11 cellular contexts compared by ENCODE assay signal in genomic region chr9:114282926-114283325, GRCh38. TPM values are rescaled to one million over a fixed set of nuclear protein-coding genes. Genes with fewer than 3 reads are reported as not detected.
DNase-seq lines count a peak whose midpoint lies in the region; ATAC-seq, FAIRE-seq and TF ChIP-seq lines count a peak whose summit lies in the region.
"Had no signal": no experiment of that assay in that cellular context is flagged by ENCODE, and none has a peak within 500 bp of the region (broad histone marks: within the 10 kb centered on the region; RNA-seq: fewer than 3 reads in every experiment).

No MANE protein-coding gene starts in this region.

- H3K27ac ChIP-seq in trophoblast cell (ENCODE audit: low read depth, low read length), result peak overlapping the region; percentile 13
- H3K27ac ChIP-seq: 22Rv1, body of pancreas, Peyer's patch had no signal

- H3K9ac ChIP-seq in trophoblast cell (ENCODE audit: low read length), result no peak overlapping the region

- no peak overlapping the region for H2AK5ac ChIP-seq in trophoblast cell (ENCODE audit: low read length)

- no peak overlapping the region for H4K91ac ChIP-seq in trophoblast cell (ENCODE audit: low read depth, low read length)

- H3K36me3 ChIP-seq in bronchial epithelial cell (ENCODE audit: control insufficient read depth, insufficient read depth, low read length) (no peaks in the 10 kb centered on the region), trophoblast cell (ENCODE audit: control insufficient read depth in 1 of 2, insufficient read depth in 2 of 2, low read length in 2 of 2) (peaks cover 35 to 37% of the 10 kb centered on the region in 2 experiments)
- H3K36me3 ChIP-seq: Peyer's patch had no signal

- no peak overlapping the region for H3K18ac ChIP-seq in trophoblast cell (ENCODE audit: low read length)

- no peak for ATAC-seq in GM19395 (IDR thresholded peaks at IDR 0.05; ENCODE audit: unreplicated experiment)
- ATAC-seq: body of pancreas had no signal

- no peak overlapping the region for H4K8ac ChIP-seq in trophoblast cell (ENCODE audit: low read depth, low read length)

- no peak for FAIRE-seq in bronchial epithelial cell (lab: Jason Lieb, UNC)

- H2BK5ac ChIP-seq in trophoblast cell (ENCODE audit: low read depth, low read length, poor library complexity), result no peak overlapping the region

- no CpG with 5 or more reads among the region's 5 CpGs for WGBS in trophoblast cell (ENCODE audit: extremely low coverage, insufficient coverage, insufficient read length)

- peak; percentile 55 for DNase-seq in DMS 273 (lab: John Stamatoyannopoulos, UW; ENCODE audit: unreplicated experiment)
- DNase-seq in DMS 273 treated with DMSO at 0.1 percent for 48 hours (lab: John Stamatoyannopoulos, UW), result no peak
- peak; percentile 41 for DNase-seq in NCI-H2171 (lab: John Stamatoyannopoulos, UW)
- DNase-seq in bronchial epithelial cell (ENCODE audit: low read depth), result peak; percentile 51
- peak; percentile 41 to 71 for DNase-seq in trophoblast cell
- DNase-seq in NCI-H82 treated with DMSO at 0.1 percent for 48 hours (lab: John Stamatoyannopoulos, UW; ENCODE audit: unreplicated experiment), result no peak
- DNase-seq in dermis blood vessel endothelial cell, result no peak

- no peak overlapping the region for H3K23ac ChIP-seq in trophoblast cell (ENCODE audit: low read length)

- no peak overlapping the region for H3K14ac ChIP-seq in trophoblast cell (ENCODE audit: low read length)

- H4K12ac ChIP-seq in trophoblast cell (ENCODE audit: low read depth, low read length), result no peak overlapping the region

- H3K4me1 ChIP-seq in trophoblast cell (ENCODE audit: control insufficient read depth in 1 of 2, insufficient read depth in 2 of 2, low read length in 2 of 2), result peaks cover 14 to 39% of the 10 kb centered on the region in 2 experiments
- H3K4me1 ChIP-seq: Peyer's patch had no signal

- no peak overlapping the region for H2AFZ ChIP-seq in trophoblast cell (ENCODE audit: insufficient read depth, low read length, poor library complexity)

- no peaks in the 10 kb centered on the region for H3K27me3 ChIP-seq in bronchial epithelial cell (ENCODE audit: control insufficient read depth, insufficient read depth, low read length)
- no peaks in the 10 kb centered on the region for H3K27me3 ChIP-seq in trophoblast cell (ENCODE audit: insufficient read depth, low read length)
- H3K27me3 ChIP-seq: body of pancreas, Peyer's patch had no signal

- H2BK12ac ChIP-seq in trophoblast cell (ENCODE audit: low read length), result no peak overlapping the region

- H3K9me3 ChIP-seq in trophoblast cell (ENCODE audit: insufficient read depth, low read depth, low read length), result peaks cover 9% of the 10 kb centered on the region
- H3K9me3 ChIP-seq: body of pancreas, Peyer's patch had no signal

- H3K79me1 ChIP-seq in trophoblast cell (ENCODE audit: low read length), result peaks cover 15% of the 10 kb centered on the region

- H3K79me2 ChIP-seq in trophoblast cell (ENCODE audit: control insufficient read depth, insufficient read depth, low read length, poor library complexity), result no peaks in the 10 kb centered on the region

- H2BK120ac ChIP-seq in trophoblast cell (ENCODE audit: insufficient read depth, low read length, poor library complexity), result no peak overlapping the region

- no peak overlapping the region for H3K4me3 ChIP-seq in bronchial epithelial cell (ENCODE audit: low read depth, low read length)
- no peak overlapping the region for H3K4me3 ChIP-seq in trophoblast cell (ENCODE audit: low read depth, low read length)
- H3K4me3 ChIP-seq: body of pancreas, Peyer's patch had no signal

- no peak overlapping the region for H3K4ac ChIP-seq in trophoblast cell (ENCODE audit: low read depth, low read length)

- TF ChIP-seq CTCF in bronchial epithelial cell (IDR thresholded peaks at IDR 0.05; ENCODE audit: insufficient read depth, low read length, severe bottlenecking), result no peak

- H3K4me2 ChIP-seq in trophoblast cell (ENCODE audit: low read length), result peak overlapping the region; percentile 28

RNA-seq across cellular contexts. Expression of gene ORM1, which starts 40.0 kb away (rescaled TPM):
- not detected in 2 replicates for total RNA-seq in bronchial epithelial cell
- 0.07 and 0.08 TPM in 2 replicates for polyA plus RNA-seq in trophoblast cell (2013)
- not detected in 2 replicates for total RNA-seq in dermis blood vessel endothelial cell
- total RNA-seq: Peyer's patch had no signal

RNA-seq across cellular contexts. Expression of gene ORM2, which starts 46.7 kb away (rescaled TPM):
- total RNA-seq in bronchial epithelial cell (not detected in 2 replicates), dermis blood vessel endothelial cell (not detected in 2 replicates)
- polyA plus RNA-seq in trophoblast cell (2013), result 0.08 TPM in 1 of 2 replicates, not detected in the other
- total RNA-seq: body of pancreas, Peyer's patch had no signal

Comparison
In these comparisons a context has a peak if more than half of its experiments do, and no peak if none do; other contexts are left out.
1. DNase-seq: peak in DMS 273 (single experiment), NCI-H2171 (single experiment), bronchial epithelial cell (single experiment) and trophoblast cell (2 of 2); none in DMS 273 treated with DMSO at 0.1 percent for 48 hours (single experiment), NCI-H82 treated with DMSO at 0.1 percent for 48 hours (single experiment) and dermis blood vessel endothelial cell (single experiment).